Comparison of ENCODE assay signal across 8 cellular contexts in the genomic region with DNA sequence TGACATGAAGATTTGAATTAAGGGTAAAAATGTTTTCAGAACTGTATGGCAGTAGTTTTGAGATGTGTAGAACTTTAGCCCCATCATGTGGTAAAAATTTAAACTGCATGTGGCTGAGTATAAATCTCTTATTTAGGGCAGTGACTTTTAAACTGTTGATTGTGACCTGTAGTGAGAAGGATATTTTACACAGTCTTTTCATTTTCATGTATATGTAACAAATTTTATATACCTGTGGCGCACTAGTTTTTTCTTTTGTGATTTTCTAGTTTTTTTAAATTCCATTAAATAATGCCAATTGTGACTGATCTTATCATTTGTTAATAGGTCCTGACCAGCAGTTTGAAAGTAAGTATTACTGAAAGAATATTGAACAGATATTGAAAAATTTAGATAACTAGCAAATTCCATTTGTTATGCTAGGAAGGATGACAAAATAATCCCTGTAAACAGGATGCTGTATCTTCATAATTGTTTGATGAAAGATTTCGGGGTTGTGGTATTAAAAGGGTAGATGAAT. TPM values are rescaled to one million over a fixed set of nuclear protein-coding genes. Genes with fewer than 3 reads are reported as not detected.
DNase-seq lines count a peak whose midpoint lies in the region; ATAC-seq and TF ChIP-seq lines count a peak whose summit lies in the region.

No MANE protein-coding gene starts in this region.

- H3K4me3 ChIP-seq in right atrium auricular region (no peak overlapping the region), gastrocnemius medialis (no peak overlapping the region)

- no peaks in the 10 kb centered on the region for H3K9me3 ChIP-seq in right atrium auricular region
- no peaks in the 10 kb centered on the region for H3K9me3 ChIP-seq in gastrocnemius medialis

- in situ Hi-C loops in gastrocnemius medialis (cut with MboI; ENCODE audit: low sequenced_read_pairs in 4 of 4) = loop anchor here in 3 of 4 donors (5.0 to 25.0 kb wide), 5 partner anchors 316 to 1909 kb away; a partner anchor contains a TSS

- H3K36me3 ChIP-seq in right atrium auricular region (no peaks in the 10 kb centered on the region), gastrocnemius medialis (peaks cover 0 to 1% of the 10 kb centered on the region in 2 donors)

- CTCF ChIA-PET in activated CD4-positive, alpha-beta T cell treated with anti-CD3 and anti-CD28 coated beads for 36 hours (lab: Charles Lee) = interaction anchor here (0.8 to 2.0 kb wide), 6 partner anchors 15 to 1256 kb away, joined by 3 to 9 read pairs (median 4); no protein-coding TSS in a partner anchor

- no peaks in the 10 kb centered on the region for H3K27me3 ChIP-seq in right atrium auricular region
- no peaks in the 10 kb centered on the region for H3K27me3 ChIP-seq in gastrocnemius medialis

- ATAC-seq in activated CD4-positive, alpha-beta T cell treated with anti-CD3 and anti-CD28 coated beads for 36 hours = peak; percentile 54
- ATAC-seq in gastrocnemius medialis (peak; percentile 72 to 78), GM21423 (IDR thresholded peaks at IDR 0.05; ENCODE audit: unreplicated experiment) (no peak)

- no peaks in the 10 kb centered on the region for H3K9me3 Mint-ChIP-seq in activated CD4-positive, alpha-beta T cell treated with anti-CD3 and anti-CD28 coated beads for 36 hours (ENCODE audit: low read depth)
- no peaks in the 10 kb centered on the region for H3K9me3 Mint-ChIP-seq in HFFc6

- intact Hi-C loops in activated CD4-positive, alpha-beta T cell treated with anti-CD3 and anti-CD28 coated beads for 36 hours (cut with DNase I, micrococcal nuclease) = loop anchor here (1.0 to 2.0 kb wide), 8 partner anchors 46 to 321 kb away; a partner anchor contains a TSS
- intact Hi-C loops in gastrocnemius medialis (cut with DNase I; ENCODE audit: low total_unique reads) = loop anchor here (1.0 to 2.0 kb wide), 3 partner anchors 48 to 320 kb away; no protein-coding TSS in a partner anchor

- H3K27me3 Mint-ChIP-seq in activated CD4-positive, alpha-beta T cell treated with anti-CD3 and anti-CD28 coated beads for 36 hours = no peaks in the 10 kb centered on the region
- no peaks in the 10 kb centered on the region for H3K27me3 Mint-ChIP-seq in HFFc6 (ENCODE audit: insufficient read depth)

- TF ChIP-seq CTCF in HFFc6 (IDR thresholded peaks at IDR 0.05) = peak; percentile 96
- peak; percentile 94 for TF ChIP-seq CTCF in right atrium auricular region (IDR thresholded peaks at IDR 0.05)
- TF ChIP-seq CTCF in gastrocnemius medialis (IDR thresholded peaks at IDR 0.05 in 4 of 5, conservative IDR thresholded peaks at IDR 0.05 in 1 of 5) = peak; percentile 80 to 98 (median 90)

- H3K27ac Mint-ChIP-seq in activated CD4-positive, alpha-beta T cell treated with anti-CD3 and anti-CD28 coated beads for 36 hours = peak overlapping the region; percentile 73
- 0 out of 2 replicates have a peak overlapping the region, but pooled peaks have one; percentile 17 for H3K27ac Mint-ChIP-seq in HFFc6

- peaks cover 14% of the 10 kb centered on the region for H3K36me3 Mint-ChIP-seq in activated CD4-positive, alpha-beta T cell treated with anti-CD3 and anti-CD28 coated beads for 36 hours (ENCODE audit: low read depth)
- no peaks in the 10 kb centered on the region for H3K36me3 Mint-ChIP-seq in HFFc6 (ENCODE audit: low read depth)

- no peak overlapping the region for H3K27ac ChIP-seq in right atrium auricular region
- H3K27ac ChIP-seq in gastrocnemius medialis = peak overlapping the region in 1 of 4 donors; percentile 44

- DNase-seq in activated CD4-positive, alpha-beta T cell treated with anti-CD3 and anti-CD28 coated beads for 36 hours = no peak
- DNase-seq in activated CD4-positive, alpha-beta T cell treated with anti-CD3 and anti-CD28 coated beads for 1 hour = no peak
- DNase-seq in HFFc6 (peak; percentile 52), NCI-H524 treated with DMSO at 0.1 percent for 48 hours (lab: John Stamatoyannopoulos, UW) (peak; percentile 18), amniotic stem cell (lab: John Stamatoyannopoulos, UW) (peak; percentile 8), right atrium auricular region (ENCODE audit: low spot score) (no peak), gastrocnemius medialis (no peak)

- no peak overlapping the region for H3K4me3 Mint-ChIP-seq in activated CD4-positive, alpha-beta T cell treated with anti-CD3 and anti-CD28 coated beads for 36 hours
- no peak overlapping the region for H3K4me3 Mint-ChIP-seq in HFFc6

- peaks cover 46% of the 10 kb centered on the region for H3K4me1 Mint-ChIP-seq in activated CD4-positive, alpha-beta T cell treated with anti-CD3 and anti-CD28 coated beads for 36 hours
- H3K4me1 Mint-ChIP-seq in HFFc6 (ENCODE audit: low read depth) = peaks cover 16% of the 10 kb centered on the region

- TF ChIP-seq POLR2A in gastrocnemius medialis (IDR thresholded peaks at IDR 0.05) = no peak

- POLR2A ChIA-PET in activated CD4-positive, alpha-beta T cell treated with anti-CD3 and anti-CD28 coated beads for 36 hours (lab: Charles Lee) = no interaction called here

- no peaks in the 10 kb centered on the region for H3K4me1 ChIP-seq in right atrium auricular region
- no peaks in the 10 kb centered on the region for H3K4me1 ChIP-seq in gastrocnemius medialis

RNA-seq across cellular contexts. Expression of a gene that starts 47.2 kb away (rescaled TPM):
- 100 to 1,000 TPM in 1 of 2 experiments, 10 to 100 TPM in 1; 91.8 to 116 TPM for total RNA-seq in activated CD4-positive, alpha-beta T cell treated with anti-CD3 and anti-CD28 coated beads for 36 hours
- total RNA-seq in HFFc6 (2021; fragmentation: NEBNext Ultra II Directional; extraction: Animal tissue kit (Norgen Biotek cat#: 25700)) = 10 to 100 TPM; 33.6 to 40.1 (median 36.5) TPM
- 10 to 100 TPM; 41.9 to 48.1 TPM for total RNA-seq in right atrium auricular region
- 10 to 100 TPM; 40.4 to 58.0 (median 50.5) TPM for total RNA-seq in gastrocnemius medialis

Comparison
In these comparisons a context has a peak if more than half of its experiments do, and no peak if none do; other contexts are left out.
1. DNase-seq: peak in HFFc6 (single experiment), NCI-H524 treated with DMSO at 0.1 percent for 48 hours (single experiment) and amniotic stem cell (single experiment); none in activated CD4-positive, alpha-beta T cell treated with anti-CD3 and anti-CD28 coated beads for 36 hours (single experiment), activated CD4-positive, alpha-beta T cell treated with anti-CD3 and anti-CD28 coated beads for 1 hour (single experiment), right atrium auricular region (single experiment) and gastrocnemius medialis (0 of 2).
2. Peak in every context shown above with its lines, with median percentiles within 50 percentile points of each other: CTCF ChIP-seq.